Comparison of ENCODE assay signal across 10 cellular contexts in the genomic region with DNA sequence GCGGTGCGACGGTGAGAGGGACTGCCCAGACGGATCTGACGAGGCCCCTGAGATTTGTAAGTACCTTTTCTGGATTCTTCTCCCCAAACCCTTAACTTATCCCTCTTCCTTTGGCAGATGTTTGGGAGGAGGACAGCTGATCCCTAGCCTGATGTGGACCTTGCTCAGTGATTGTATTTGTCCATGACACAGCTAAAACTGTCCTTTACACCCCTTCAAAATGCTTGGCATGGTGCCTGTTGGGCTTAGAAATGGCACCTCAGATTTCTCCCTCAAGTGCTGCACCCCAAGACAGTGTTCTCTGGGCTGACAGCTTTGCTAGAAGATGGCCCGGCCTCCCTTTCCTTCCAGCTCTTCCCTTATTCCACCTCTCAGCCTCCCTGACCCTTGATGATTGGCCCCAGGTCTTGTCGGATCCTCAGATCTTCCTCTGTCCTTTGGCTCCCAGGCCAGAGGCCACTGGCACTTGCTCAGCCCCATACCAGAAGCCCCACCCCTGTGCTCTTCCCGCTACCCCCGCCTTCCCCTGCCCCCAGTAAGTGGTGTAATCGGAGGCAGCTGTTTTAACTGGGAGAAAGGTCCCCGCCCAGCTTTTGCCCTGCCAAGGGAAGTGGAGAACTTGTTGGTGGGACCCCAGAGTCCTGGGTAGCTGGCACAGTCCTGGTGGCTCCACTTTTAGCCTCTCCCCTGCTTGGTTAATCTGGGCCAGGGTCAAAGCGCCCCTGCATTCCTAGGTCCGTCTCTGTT. TPM values are rescaled to one million over a fixed set of nuclear protein-coding genes. Genes with fewer than 3 reads are reported as not detected.
DNase-seq lines count a peak whose midpoint lies in the region; ATAC-seq and TF ChIP-seq lines count a peak whose summit lies in the region.
"Had no signal": no experiment of that assay in that cellular context is flagged by ENCODE, and none has a peak within 500 bp of the region (broad histone marks: within the 10 kb centered on the region; RNA-seq: fewer than 3 reads in every experiment).

No MANE protein-coding gene starts in this region.

- TF ChIP-seq CTCF in right lobe of liver (IDR thresholded peaks at IDR 0.05) (no peak), suprapubic skin (IDR thresholded peaks at IDR 0.05) (no peak)

- 10% methylated on average over 13 of the region's 13 CpGs for WGBS in right lobe of liver (ENCODE audit: insufficient coverage, low coverage, low lambda C conversion rate, missing lambda C conversion rate)
- 60% methylated on average over 11 of the region's 13 CpGs for WGBS in suprapubic skin

- H3K4me3 Mint-ChIP-seq in immature natural killer cell = no peak overlapping the region

- intact Hi-C loops in right lobe of liver (cut with DNase I) = no loop called here

- no peaks in the 10 kb centered on the region for H3K27me3 ChIP-seq in MG63
- H3K27me3 ChIP-seq in right lobe of liver = no peaks in the 10 kb centered on the region
- H3K27me3 ChIP-seq in suprapubic skin = no peaks in the 10 kb centered on the region

- DNase-seq in MG63 (peak; percentile 34), right lobe of liver (peak; percentile 88 to 96 (median 94)), suprapubic skin (ENCODE audit: low spot score in 2 of 2) (peak; percentile 92), immature natural killer cell (no peak), NCI-H187 (lab: John Stamatoyannopoulos, UW) (no peak)
- no peak for DNase-seq in activated CD8-positive, alpha-beta memory T cell treated with anti-CD3 and anti-CD28 coated beads for 24 hours
- DNase-seq: NCI-H510A had no signal

- ATAC-seq in right lobe of liver = peak; percentile 80 to 92 (median 88)
- ATAC-seq in HG03196 (IDR thresholded peaks at IDR 0.05; ENCODE audit: unreplicated experiment) = no peak

- TF ChIP-seq EP300 in suprapubic skin (IDR thresholded peaks at IDR 0.05) = no peak

- H3K36me3 Mint-ChIP-seq in immature natural killer cell = no peaks in the 10 kb centered on the region

- H3K27ac ChIP-seq in cingulate gyrus (ENCODE audit: low read depth, low read length) = peak overlapping the region; percentile 32
- peak overlapping the region; percentile 59 to 96 (median 68) for H3K27ac ChIP-seq in right lobe of liver
- peak overlapping the region; percentile 61 for H3K27ac ChIP-seq in suprapubic skin

- TF ChIP-seq POLR2A in right lobe of liver (IDR thresholded peaks at IDR 0.05) = peak; percentile 8
- TF ChIP-seq POLR2A in suprapubic skin (IDR thresholded peaks at IDR 0.05) = no peak

- H3K4me1 ChIP-seq in right lobe of liver (peaks cover 0 to 87% (median 44%) of the 10 kb centered on the region in 4 donors), suprapubic skin (peaks cover 72% of the 10 kb centered on the region)

- no peak overlapping the region for H3K27ac Mint-ChIP-seq in immature natural killer cell

- H3K4me1 Mint-ChIP-seq in immature natural killer cell = no peaks in the 10 kb centered on the region

- no peaks in the 10 kb centered on the region for H3K9me3 Mint-ChIP-seq in immature natural killer cell

- no peaks in the 10 kb centered on the region for H3K9me3 ChIP-seq in MG63
- no peaks in the 10 kb centered on the region for H3K9me3 ChIP-seq in right lobe of liver
- H3K9me3 ChIP-seq in suprapubic skin = no peaks in the 10 kb centered on the region

- peaks cover 0 to 6% (median 3%) of the 10 kb centered on the region in 3 donors for H3K27me3 Mint-ChIP-seq in immature natural killer cell (ENCODE audit: low read depth in 3 of 3)

- H3K36me3 ChIP-seq in MG63 (peaks cover 73% of the 10 kb centered on the region), right lobe of liver (peaks cover 0 to 41% (median 19%) of the 10 kb centered on the region in 4 donors), suprapubic skin (peaks cover 44% of the 10 kb centered on the region)

- H3K4me3 ChIP-seq in MG63 = no peak overlapping the region
- peak overlapping the region in 1 of 3 donors; percentile 26 for H3K4me3 ChIP-seq in right lobe of liver
- H3K4me3 ChIP-seq in suprapubic skin = no peak overlapping the region

RNA-seq across cellular contexts. Expression of a gene that starts 8.7 kb away (rescaled TPM):
- total RNA-seq in MG63 (2014; rRNA removed; shearing (Covaris generic); ENCODE audit: low replicate concordance) = not detected in 2 replicates
- total RNA-seq in right lobe of liver = not detected
- total RNA-seq in suprapubic skin = not detected
- polyA plus RNA-seq in immature natural killer cell = not detected
- total RNA-seq: G401 had no signal

RNA-seq across cellular contexts. Expression of a gene that starts 10.4 kb away (rescaled TPM):
- 29.1 and 39.0 TPM in 2 replicates for total RNA-seq in MG63 (2014; rRNA removed; shearing (Covaris generic); ENCODE audit: low replicate concordance)
- total RNA-seq in right lobe of liver (100 to 1,000 TPM; 268 to 387 (median 301) TPM), suprapubic skin (100 to 1,000 TPM in 2 of 4 donors, 10 to 100 TPM in 2; 83.1 to 149 (median 106) TPM)
- under 1 TPM in 2 of 3 donors, not detected in 1; 0.08 to 0.22 TPM for polyA plus RNA-seq in immature natural killer cell

RNA-seq across cellular contexts. Expression of a gene that starts 27.5 kb away (rescaled TPM):
- 53.6 and 59.7 TPM in 2 replicates for total RNA-seq in MG63 (2014; rRNA removed; shearing (Covaris generic); ENCODE audit: low replicate concordance)
- 100 to 1,000 TPM in 3 of 6 experiments, 10 to 100 TPM in 3; 61.8 to 108 (median 94.7) TPM for total RNA-seq in right lobe of liver
- total RNA-seq in suprapubic skin = 100 to 1,000 TPM; 140 to 348 (median 183) TPM
- polyA plus RNA-seq in immature natural killer cell = 10 to 100 TPM; 71.1 to 94.0 (median 89.1) TPM

RNA-seq across cellular contexts. Expression of a gene that starts 49.8 kb away (rescaled TPM):
- 28.7 and 45.1 TPM in 2 replicates for total RNA-seq in MG63 (2014; rRNA removed; shearing (Covaris generic); ENCODE audit: low replicate concordance)
- 10 to 100 TPM in 2 of 6 experiments, 1 to 10 TPM in 4; 6.1 to 13.1 (median 8.9) TPM for total RNA-seq in right lobe of liver
- 10 to 100 TPM; 28.2 to 52.5 (median 36.9) TPM for total RNA-seq in suprapubic skin
- polyA plus RNA-seq in immature natural killer cell = 1 to 10 TPM; 1.0 to 2.7 (median 1.3) TPM

Comparison
In these comparisons a context has a peak if more than half of its experiments do, and no peak if none do; other contexts are left out.
1. DNase-seq: peak in MG63 (single experiment), right lobe of liver (3 of 3) and suprapubic skin (2 of 2); none in immature natural killer cell (0 of 3), activated CD8-positive, alpha-beta memory T cell treated with anti-CD3 and anti-CD28 coated beads for 24 hours (single experiment) and NCI-H187 (0 of 2).
2. Peak in every context shown above with its lines, with median percentiles within 50 percentile points of each other: H3K27ac ChIP-seq.